In genomic region chr9:38718148-38718547, GRCh38 we compare ENCODE assay signal across 11 cellular contexts. TPM values are rescaled to one million over a fixed set of nuclear protein-coding genes. Genes with fewer than 3 reads are reported as not detected.
"Had no signal": no experiment of that assay in that cellular context is flagged by ENCODE, and none has a peak within 500 bp of the region (broad histone marks: within the 10 kb centered on the region; RNA-seq: fewer than 3 reads in every experiment).

No MANE protein-coding gene starts in this region.

- H3K4me3 ChIP-seq: GM23248, HAP-1 had no signal

- ATAC-seq: HCT116, HepG2 had no signal

- H2AFZ ChIP-seq: GM23248 had no signal

- H3K27ac ChIP-seq: GM23248, HL-60 had no signal

- H3K9me3 ChIP-seq: HAP-1 had no signal

- H3K9ac ChIP-seq: GM23248 had no signal

- H3K4me1 ChIP-seq: HAP-1 had no signal

- DNase-seq: GM23248, GOT3, H7, HFFc6 had no signal

- H3K36me3 ChIP-seq: HAP-1 had no signal

RNA-seq across cellular contexts. Expression of gene FAM240B, which starts 1.8 kb away (rescaled TPM):
- total RNA-seq: GM23248, H4, H7, HepG2, HFFc6, HT1080 had no signal
- polyA plus RNA-seq: GM23248, HepG2, IgD-negative memory B cell had no signal
